In the genomic region with DNA sequence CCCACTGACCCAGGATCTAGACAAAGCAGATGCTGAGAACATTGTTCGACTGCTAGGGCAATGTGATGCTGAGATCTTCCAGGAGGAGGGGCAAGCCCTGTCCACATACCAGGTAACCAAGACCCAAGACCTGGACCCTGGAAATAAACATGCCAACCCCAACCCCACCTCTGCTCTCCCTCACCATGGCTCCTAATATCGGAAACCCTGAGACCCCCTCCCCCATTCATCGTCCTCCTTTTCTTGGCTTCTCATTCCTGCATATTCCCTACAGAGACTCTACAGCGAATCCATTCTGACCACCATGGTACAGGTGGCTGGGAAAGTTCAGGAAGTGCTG, we compare ENCODE assay signal across 18 cellular contexts. TPM values are rescaled to one million over a fixed set of nuclear protein-coding genes. Genes with fewer than 3 reads are reported as not detected.
A peak's percentile ranks its signal among the peaks of the same experiment; 100 is the strongest.
DNase-seq lines count a peak whose midpoint lies in the region; ATAC-seq, FAIRE-seq and TF ChIP-seq lines count a peak whose summit lies in the region.
"Had no signal": no experiment of that assay in that cellular context is flagged by ENCODE, and none has a peak within 500 bp of the region (broad histone marks: within the 10 kb centered on the region; RNA-seq: fewer than 3 reads in every experiment).

No MANE protein-coding gene starts in this region.

- no peak overlapping the region for H2BK120ac ChIP-seq in IMR-90 (ENCODE audit: low read depth, low read length)
- no peak overlapping the region for H2BK120ac ChIP-seq in mesenchymal stem cell (ENCODE audit: low read depth, low read length)

- no peaks in the 10 kb centered on the region for H3K9me3 ChIP-seq in IMR-90 (ENCODE audit: control insufficient read depth, insufficient read depth, low read length)
- no peaks in the 10 kb centered on the region for H3K9me3 ChIP-seq in endothelial cell of umbilical vein (replicated peaks; ENCODE audit: control insufficient read depth, insufficient read depth, low read length)
- H3K9me3 ChIP-seq in mesenchymal stem cell (ENCODE audit: control insufficient read depth, low read length): no peaks in the 10 kb centered on the region
- H3K9me3 ChIP-seq in prostate gland: no peaks in the 10 kb centered on the region
- H3K9me3 ChIP-seq: BE2C had no signal

- H3K14ac ChIP-seq in IMR-90 (replicated peaks; ENCODE audit: low read depth, low read length) (no peak overlapping the region), mesenchymal stem cell (ENCODE audit: low read length in 2 of 2) (no peak overlapping the region)

- H4K5ac ChIP-seq in IMR-90 (ENCODE audit: low read depth, low read length): no peak overlapping the region

- H3K36me3 ChIP-seq in IMR-90 (ENCODE audit: control insufficient read depth, insufficient read depth, low read length) (no peaks in the 10 kb centered on the region), endothelial cell of umbilical vein (ENCODE audit: control insufficient read depth in 2 of 2, extremely low read depth in 1 of 2, insufficient read depth in 2 of 2, low read length in 2 of 2) (no peaks in the 10 kb centered on the region), mesenchymal stem cell (ENCODE audit: control insufficient read depth in 1 of 2, insufficient read depth in 2 of 2, low read depth in 1 of 2, low read length in 2 of 2) (peaks cover 4 to 11% of the 10 kb centered on the region in 2 experiments), prostate gland (no peaks in the 10 kb centered on the region)
- H3K36me3 ChIP-seq: BE2C had no signal

- no peak overlapping the region for H4K91ac ChIP-seq in IMR-90 (ENCODE audit: insufficient read depth, low read depth, low read length)
- peak overlapping the region; percentile 56 for H4K91ac ChIP-seq in mesenchymal stem cell (ENCODE audit: low read length)

- H3K56ac ChIP-seq in IMR-90 (ENCODE audit: extremely low read depth, insufficient read depth, low read length): no peak overlapping the region

- TF ChIP-seq CTCF in IMR-90 (conservative IDR thresholded peaks at IDR 0.05; ENCODE audit: low read depth, low read length): no peak
- TF ChIP-seq CTCF in endothelial cell of umbilical vein (IDR thresholded peaks at IDR 0.05; ENCODE audit: extremely low read depth in 1 of 2, insufficient read depth in 1 of 2, low read depth in 1 of 2, low read length in 2 of 2): no peak
- TF ChIP-seq CTCF in prostate gland (IDR thresholded peaks at IDR 0.05): no peak

- H3K9ac ChIP-seq in IMR-90 (ENCODE audit: low read depth, low read length): no peak overlapping the region
- H3K9ac ChIP-seq in endothelial cell of umbilical vein (replicated peaks; ENCODE audit: extremely low read depth, insufficient read depth, low read length): no peak overlapping the region
- H3K9ac ChIP-seq in mesenchymal stem cell (ENCODE audit: low read length): no peak overlapping the region

- H3K23ac ChIP-seq in IMR-90 (ENCODE audit: low read depth, low read length) (no peak overlapping the region), mesenchymal stem cell (ENCODE audit: low read length in 2 of 2) (no peak overlapping the region)

- H3K4me1 ChIP-seq in IMR-90 (ENCODE audit: control insufficient read depth, insufficient read depth, low read length) (peaks cover 7% of the 10 kb centered on the region), endothelial cell of umbilical vein (ENCODE audit: control insufficient read depth, extremely low read depth, insufficient read depth, low read length) (peaks cover 16% of the 10 kb centered on the region), mesenchymal stem cell (ENCODE audit: control insufficient read depth, insufficient read depth, low read depth, low read length) (peaks cover 12% of the 10 kb centered on the region), prostate gland (replicated peaks) (peaks cover 2% of the 10 kb centered on the region)
- H3K4me1 ChIP-seq: BE2C had no signal

- H3K27ac ChIP-seq in IMR-90 (ENCODE audit: insufficient read depth, low read length) (no peak overlapping the region), endothelial cell of umbilical vein (ENCODE audit: insufficient read depth, low read depth, low read length) (no peak overlapping the region), mesenchymal stem cell (ENCODE audit: low read length, poor library complexity, severe bottlenecking) (no peak overlapping the region), prostate gland (peak overlapping the region; percentile 1 to 51)

- POLR2A ChIA-PET in IMR-90 (lab: Charles Lee; ENCODE audit: unreplicated experiment) (no interaction called here), endothelial cell of umbilical vein (lab: Charles Lee) (no interaction called here)

- H2AK5ac ChIP-seq in IMR-90 (ENCODE audit: low read depth, low read length) (no peak overlapping the region), mesenchymal stem cell (ENCODE audit: low read length, severe bottlenecking) (no peak overlapping the region)

- H2AFZ ChIP-seq in IMR-90 (replicated peaks; ENCODE audit: low read length, poor library complexity) (peak overlapping the region; percentile 70), endothelial cell of umbilical vein (ENCODE audit: low read depth, low read length) (peak overlapping the region; percentile 92), mesenchymal stem cell (ENCODE audit: low read depth, low read length) (no peak overlapping the region)

- H3K18ac ChIP-seq in IMR-90 (ENCODE audit: low read depth, low read length) (no peak overlapping the region), mesenchymal stem cell (ENCODE audit: low read depth in 1 of 2, low read length in 2 of 2) (no peak overlapping the region)

- H3K9me1 ChIP-seq in IMR-90 (ENCODE audit: insufficient read depth, low read length): peaks cover 18% of the 10 kb centered on the region
- H3K9me1 ChIP-seq in endothelial cell of umbilical vein (replicated peaks; ENCODE audit: control insufficient read depth, extremely low read depth, insufficient read depth, low read length): no peaks in the 10 kb centered on the region

- peak; percentile 26 for FAIRE-seq in endothelial cell of umbilical vein (lab: Jason Lieb, UNC)

- H2BK20ac ChIP-seq in IMR-90 (ENCODE audit: low read depth, low read length): 0 out of 2 replicates have a peak overlapping the region, but pooled peaks have one; percentile 11

- no peak for TF ChIP-seq RAD21 in IMR-90 (IDR thresholded peaks at IDR 0.05; ENCODE audit: low read length)

- H4K8ac ChIP-seq in IMR-90 (ENCODE audit: low read depth in 2 of 2, low read length in 2 of 2) (peak overlapping the region in 1 of 2 experiments; percentile 4; a peak in 1 of 4 replicates), mesenchymal stem cell (ENCODE audit: low read length) (no peak overlapping the region)

- no peak overlapping the region for H3K4me2 ChIP-seq in IMR-90 (ENCODE audit: low read depth, low read length)
- peak overlapping the region; percentile 15 for H3K4me2 ChIP-seq in endothelial cell of umbilical vein (ENCODE audit: insufficient read depth, low read length)
- no peak overlapping the region for H3K4me2 ChIP-seq in mesenchymal stem cell (ENCODE audit: low read length, poor library complexity, severe bottlenecking)

- no CpG with 5 or more reads among the region's 4 CpGs for WGBS in IMR-90 (ENCODE audit: extremely low coverage in 2 of 2, insufficient read length in 1 of 2), 2 experiments
- 71% methylated on average over 4 of the region's 4 CpGs for WGBS in mesenchymal stem cell
- 76% methylated on average over 4 of the region's 4 CpGs for WGBS in prostate gland

- CTCF ChIA-PET in IMR-90 (lab: Yijun Ruan, JAX) (no interaction called here), endothelial cell of umbilical vein (lab: Charles Lee) (interaction anchor here (1.3 kb wide), 1 partner anchor 12 kb away, joined by 3 read pairs; no protein-coding TSS in a partner anchor)

- in situ Hi-C loops in IMR-90 (cut with MboI; ENCODE audit: low sequenced_read_pairs): no loop called here

- H2BK15ac ChIP-seq in IMR-90 (ENCODE audit: low read depth, low read length) (no peak overlapping the region), mesenchymal stem cell (ENCODE audit: low read depth, poor library complexity, severe bottlenecking) (no peak overlapping the region)

- no peak for DNase-seq in IMR-90
- DNase-seq in endothelial cell of umbilical vein (ENCODE audit: low read depth, low spot score): no peak
- DNase-seq in mesenchymal stem cell: no peak
- DNase-seq in prostate gland (ENCODE audit: low spot score): no peak
- no peak for DNase-seq in NCI-H2107 (lab: John Stamatoyannopoulos, UW)
- no peak for DNase-seq in activated effector memory CD4-positive, alpha-beta T cell treated with anti-CD3 and anti-CD28 coated beads, Interleukin-2, amount 50 U/mL, for 16 hours
- DNase-seq in NCI-H2107 treated with DMSO at 0.1 percent for 48 hours (lab: John Stamatoyannopoulos, UW; ENCODE audit: unreplicated experiment): no peak
- DNase-seq: BE2C; CD8-positive, alpha-beta T cell; Karpas-422; MM.1S; NCI-H1105; NCI-H1694 treated with DMSO at 0.1 percent for 48 hours; NCI-H446; NCI-H748 treated with DMSO at 0.1 percent for 48 hours; Right ventricle myocardium superior had no signal

- peaks cover 0 to 11% of the 10 kb centered on the region in 2 experiments; a peak in 2 of 4 replicates for H3K79me1 ChIP-seq in IMR-90 (ENCODE audit: low read depth in 1 of 2, low read length in 2 of 2)
- H3K79me1 ChIP-seq in mesenchymal stem cell (replicated peaks; ENCODE audit: low read length, poor library complexity, severe bottlenecking): peaks cover 6% of the 10 kb centered on the region

- ATAC-seq in IMR-90 (ENCODE audit: low read depth) (no peak), GM21526 (IDR thresholded peaks at IDR 0.05; ENCODE audit: low FRiP score, unreplicated experiment) (no peak)
- ATAC-seq: CD8-positive, alpha-beta T cell had no signal

- no peak overlapping the region for H2AK9ac ChIP-seq in IMR-90 (replicated peaks; ENCODE audit: low read depth, low read length, poor library complexity)

- H4K20me1 ChIP-seq in IMR-90 (ENCODE audit: insufficient read depth, low read length) (no peaks in the 10 kb centered on the region), endothelial cell of umbilical vein (replicated peaks; ENCODE audit: control insufficient read depth, extremely low read depth, insufficient read depth, low read length) (no peaks in the 10 kb centered on the region)

- H3K79me2 ChIP-seq in endothelial cell of umbilical vein (ENCODE audit: control insufficient read depth, insufficient read depth, low read length): no peaks in the 10 kb centered on the region

- H3K27me3 ChIP-seq in IMR-90 (ENCODE audit: control insufficient read depth, insufficient read depth, low read length): peaks cover 2% of the 10 kb centered on the region; the same call in 1 of the 2 replicates
- H3K27me3 ChIP-seq in endothelial cell of umbilical vein (ENCODE audit: control insufficient read depth in 2 of 2, insufficient read depth in 2 of 2, low read length in 2 of 2): no peaks in the 10 kb centered on the region
- H3K27me3 ChIP-seq in mesenchymal stem cell (ENCODE audit: control insufficient read depth in 1 of 2, insufficient read depth in 1 of 2, low read length in 2 of 2): peaks cover 0 to 29% of the 10 kb centered on the region in 2 experiments
- no peaks in the 10 kb centered on the region for H3K27me3 ChIP-seq in prostate gland (replicated peaks; ENCODE audit: insufficient read depth)

- no peak overlapping the region for H3K4me3 ChIP-seq in IMR-90 (ENCODE audit: insufficient read depth, low read depth, low read length)
- H3K4me3 ChIP-seq in endothelial cell of umbilical vein (replicated peaks in 1 of 3; ENCODE audit: insufficient read depth in 1 of 3, low read depth in 1 of 3, low read length in 3 of 3): no peak overlapping the region
- no peak overlapping the region for H3K4me3 ChIP-seq in mesenchymal stem cell (ENCODE audit: insufficient read depth in 1 of 2, low read depth in 1 of 2, low read length in 2 of 2)
- no peak overlapping the region for H3K4me3 ChIP-seq in prostate gland

- no peak overlapping the region for H2BK5ac ChIP-seq in IMR-90 (ENCODE audit: low read depth, low read length, poor library complexity, severe bottlenecking)
- no peak overlapping the region for H2BK5ac ChIP-seq in mesenchymal stem cell (ENCODE audit: low read depth, low read length, poor library complexity, severe bottlenecking)

- intact Hi-C loops in IMR-90 (cut with micrococcal nuclease) (no loop called here), endothelial cell of umbilical vein (cut with micrococcal nuclease) (no loop called here), prostate gland (cut with DNase I) (no loop called here)

- no peak overlapping the region for H2BK12ac ChIP-seq in mesenchymal stem cell (ENCODE audit: low read length in 2 of 2)

- TF ChIP-seq POLR2A in IMR-90 (IDR thresholded peaks at IDR 0.05; ENCODE audit: low read depth, low read length) (no peak), endothelial cell of umbilical vein (IDR thresholded peaks at IDR 0.05; ENCODE audit: low read depth, low read length) (no peak), prostate gland (IDR thresholded peaks at IDR 0.05) (no peak)

- H3K4ac ChIP-seq in IMR-90 (ENCODE audit: low read depth, low read length) (0 out of 2 replicates have a peak overlapping the region, but pooled peaks have one; percentile 6), mesenchymal stem cell (ENCODE audit: low read depth in 1 of 2, low read length in 2 of 2) (no peak overlapping the region)

- no TSS peak for BruUV-seq in IMR-90 (replicated peaks; lab: Mats Ljungman, UMichigan)
- BruUV-seq in endothelial cell of umbilical vein (replicated peaks; lab: Mats Ljungman, UMichigan): no TSS peak

- dilution Hi-C loops in IMR-90 (cut with HindIII; ENCODE audit: low sequenced_read_pairs, unreplicated experiment): no loop called here
- dilution Hi-C loops in endothelial cell of umbilical vein (cut with MboI; ENCODE audit: extremely low pct_ligation_motif_present, low sequenced_read_pairs): no loop called here

RNA-seq across cellular contexts. Expression of a gene that starts 0.6 kb away (rescaled TPM):
- total RNA-seq in IMR-90 (2012; rRNA removed) (under 0.01 TPM in 1 of 2 replicates, not detected in the other), endothelial cell of umbilical vein (0.27 and 1.2 TPM in 2 replicates), prostate gland (under 1 TPM in 1 of 2 donors, not detected in 1; 0.87 TPM)
- polyA plus RNA-seq in IMR-90 (2012; rRNA removed) (0.41 and 0.55 TPM in 2 replicates), endothelial cell of umbilical vein (0.33 and 0.52 TPM in 2 replicates)
- 0.05 and 0.19 TPM in 2 replicates for polyA plus RNA-seq in IMR-90 (2012; cell fraction: cytosol; rRNA removed)
- 1.3 and 2.6 TPM in 2 replicates for polyA plus RNA-seq in IMR-90 (2012; cell fraction: nucleus; rRNA removed; ENCODE audit: low replicate concordance)
- 0.25 and 0.48 TPM in 2 replicates for polyA plus RNA-seq in endothelial cell of umbilical vein (2011; cell fraction: cytosol; rRNA removed)
- 4.2 and 5.4 TPM in 2 replicates for polyA plus RNA-seq in endothelial cell of umbilical vein (2011; cell fraction: nucleus; rRNA removed)
- polyA plus RNA-seq in endothelial cell of umbilical vein (2012): 1.4 and 4.3 TPM in 2 replicates
- polyA minus RNA-seq in endothelial cell of umbilical vein: 2.3 TPM in 1 of 2 replicates, not detected in the other
- polyA minus RNA-seq in endothelial cell of umbilical vein (2011; cell fraction: cytosol; rRNA and poly(A)+ RNA removed): not detected
- polyA minus RNA-seq in endothelial cell of umbilical vein (2011; cell fraction: nucleus; rRNA and poly(A)+ RNA removed): 0.87 and 1.9 TPM in 2 replicates
- not detected for polyA plus RNA-seq in mesenchymal stem cell (2013, experiment 1 of 2)
- not detected for polyA plus RNA-seq in mesenchymal stem cell (2013, experiment 2 of 2)
- total RNA-seq: CD8-positive, alpha-beta T cell; Right ventricle myocardium superior had no signal

RNA-seq across cellular contexts. Expression of a gene that starts 2.3 kb away (rescaled TPM):
- total RNA-seq in IMR-90 (2012; rRNA removed) (7.3 and 7.5 TPM in 2 replicates), endothelial cell of umbilical vein (15.5 and 20.0 TPM in 2 replicates), prostate gland (10 to 100 TPM; 24.1 to 30.6 TPM)
- polyA plus RNA-seq in IMR-90 (2012; rRNA removed) (11.1 and 12.0 TPM in 2 replicates), endothelial cell of umbilical vein (19.0 and 22.3 TPM in 2 replicates)
- polyA plus RNA-seq in IMR-90 (2012; cell fraction: cytosol; rRNA removed): 4.5 and 13.6 TPM in 2 replicates
- 12.0 and 17.7 TPM in 2 replicates for polyA plus RNA-seq in IMR-90 (2012; cell fraction: nucleus; rRNA removed; ENCODE audit: low replicate concordance)
- polyA plus RNA-seq in endothelial cell of umbilical vein (2011; cell fraction: cytosol; rRNA removed): 15.5 and 16.2 TPM in 2 replicates
- polyA plus RNA-seq in endothelial cell of umbilical vein (2011; cell fraction: nucleus; rRNA removed): 11.0 and 11.8 TPM in 2 replicates
- polyA plus RNA-seq in endothelial cell of umbilical vein (2012): 23.8 and 31.3 TPM in 2 replicates
- polyA minus RNA-seq in endothelial cell of umbilical vein: 11.0 and 12.5 TPM in 2 replicates
- not detected for polyA minus RNA-seq in endothelial cell of umbilical vein (2011; cell fraction: cytosol; rRNA and poly(A)+ RNA removed)
- 1.6 and 1.7 TPM in 2 replicates for polyA minus RNA-seq in endothelial cell of umbilical vein (2011; cell fraction: nucleus; rRNA and poly(A)+ RNA removed)
- 3.7 TPM for polyA plus RNA-seq in mesenchymal stem cell (2013, experiment 1 of 2)
- polyA plus RNA-seq in mesenchymal stem cell (2013, experiment 2 of 2): 3.2 TPM

RNA-seq across cellular contexts. Expression of a gene that starts 7.7 kb away (rescaled TPM):
- total RNA-seq in IMR-90 (2012; rRNA removed) (23.1 and 25.5 TPM in 2 replicates), endothelial cell of umbilical vein (34.1 and 35.6 TPM in 2 replicates), prostate gland (10 to 100 TPM; 32.6 to 42.8 TPM)
- polyA plus RNA-seq in IMR-90 (2012; rRNA removed) (17.2 and 18.8 TPM in 2 replicates), endothelial cell of umbilical vein (25.8 and 29.4 TPM in 2 replicates)
- 6.5 and 10.6 TPM in 2 replicates for polyA plus RNA-seq in IMR-90 (2012; cell fraction: cytosol; rRNA removed)
- 74.8 and 84.4 TPM in 2 replicates for polyA plus RNA-seq in IMR-90 (2012; cell fraction: nucleus; rRNA removed; ENCODE audit: low replicate concordance)
- 17.4 and 18.0 TPM in 2 replicates for polyA plus RNA-seq in endothelial cell of umbilical vein (2011; cell fraction: cytosol; rRNA removed)
- 113 and 127 TPM in 2 replicates for polyA plus RNA-seq in endothelial cell of umbilical vein (2011; cell fraction: nucleus; rRNA removed)
- 23.3 and 26.1 TPM in 2 replicates for polyA plus RNA-seq in endothelial cell of umbilical vein (2012)
- 58.8 and 66.6 TPM in 2 replicates for polyA minus RNA-seq in endothelial cell of umbilical vein
- 14.0 TPM for polyA minus RNA-seq in endothelial cell of umbilical vein (2011; cell fraction: cytosol; rRNA and poly(A)+ RNA removed)
- polyA minus RNA-seq in endothelial cell of umbilical vein (2011; cell fraction: nucleus; rRNA and poly(A)+ RNA removed): 43.6 and 72.1 TPM in 2 replicates
- 6.4 TPM for polyA plus RNA-seq in mesenchymal stem cell (2013, experiment 1 of 2)
- polyA plus RNA-seq in mesenchymal stem cell (2013, experiment 2 of 2): 5.7 TPM

RNA-seq across cellular contexts. Expression of a gene that starts 55.1 kb away (rescaled TPM):
- total RNA-seq in IMR-90 (2012; rRNA removed) (not detected in 2 replicates), endothelial cell of umbilical vein (4.0 and 4.6 TPM in 2 replicates), prostate gland (100 to 1,000 TPM in 1 of 2 donors, 10 to 100 TPM in 1; 31.4 to 147 TPM)
- polyA plus RNA-seq in IMR-90 (2012; rRNA removed) (1.1 and 1.5 TPM in 2 replicates), endothelial cell of umbilical vein (2.1 and 2.2 TPM in 2 replicates)
- polyA plus RNA-seq in IMR-90 (2012; cell fraction: cytosol; rRNA removed): 0.34 TPM in 1 of 2 replicates, not detected in the other
- 6.8 and 13.2 TPM in 2 replicates for polyA plus RNA-seq in IMR-90 (2012; cell fraction: nucleus; rRNA removed; ENCODE audit: low replicate concordance)
- polyA plus RNA-seq in endothelial cell of umbilical vein (2011; cell fraction: cytosol; rRNA removed): 0.21 and 1.0 TPM in 2 replicates
- 10.2 and 10.9 TPM in 2 replicates for polyA plus RNA-seq in endothelial cell of umbilical vein (2011; cell fraction: nucleus; rRNA removed)
- 1.3 and 1.9 TPM in 2 replicates for polyA plus RNA-seq in endothelial cell of umbilical vein (2012)
- polyA minus RNA-seq in endothelial cell of umbilical vein: 0.89 TPM in 1 of 2 replicates, not detected in the other
- polyA minus RNA-seq in endothelial cell of umbilical vein (2011; cell fraction: cytosol; rRNA and poly(A)+ RNA removed): not detected
- polyA minus RNA-seq in endothelial cell of umbilical vein (2011; cell fraction: nucleus; rRNA and poly(A)+ RNA removed): 0.53 and 2.6 TPM in 2 replicates
- polyA plus RNA-seq in mesenchymal stem cell (2013, experiment 1 of 2): 0.46 TPM
- polyA plus RNA-seq in mesenchymal stem cell (2013, experiment 2 of 2): 0.78 TPM
- total RNA-seq: Daoy had no signal

Comparison
In these comparisons a context has a peak if more than half of its experiments do, and no peak if none do; other contexts are left out.
1. H3K27ac ChIP-seq: peak in prostate gland (2 of 2); none in IMR-90 (single experiment), endothelial cell of umbilical vein (single experiment) and mesenchymal stem cell (single experiment).